In genomic region chr16:70432800-70433455, GRCh38 we compare ENCODE assay signal across 9 cellular contexts. TPM values are rescaled to one million over a fixed set of nuclear protein-coding genes. Genes with fewer than 3 reads are reported as not detected.
DNase-seq lines count a peak whose midpoint lies in the region; ATAC-seq and TF ChIP-seq lines count a peak whose summit lies in the region.
"Had no signal": no experiment of that assay in that cellular context is flagged by ENCODE, and none has a peak within 500 bp of the region (broad histone marks: within the 10 kb centered on the region; RNA-seq: fewer than 3 reads in every experiment).

No MANE protein-coding gene starts in this region.

- H2AFZ ChIP-seq in hepatocyte: no peak overlapping the region

- DNase-seq in natural killer cell treated with Interleukin-12 subunit alpha and Interleukin-12 subunit beta and Interleukin-15 and Interleukin-18, amount 100 ng/mL, for 72 hours (ENCODE audit: low spot score): no peak
- no peak for DNase-seq in natural killer cell
- peak; percentile 29 for DNase-seq in SK-N-DZ (ENCODE audit: low spot score)
- no peak for DNase-seq in hepatocyte (ENCODE audit: low spot score)
- DNase-seq in uterus: no peak
- DNase-seq in NCI-H2107 (lab: John Stamatoyannopoulos, UW): no peak
- DNase-seq: DMS53 had no signal

- peak overlapping the region; percentile 61 for H3K4me2 ChIP-seq in hepatocyte

- H3K36me3 Mint-ChIP-seq in natural killer cell treated with Interleukin-12 subunit alpha and Interleukin-12 subunit beta and Interleukin-15 and Interleukin-18, amount 100 ng/mL, for 72 hours: no peaks in the 10 kb centered on the region
- H3K36me3 Mint-ChIP-seq in natural killer cell: no peaks in the 10 kb centered on the region

- no peak for ATAC-seq in natural killer cell treated with Interleukin-12 subunit alpha and Interleukin-12 subunit beta and Interleukin-15 and Interleukin-18, amount 100 ng/mL, for 72 hours
- ATAC-seq in natural killer cell: no peak
- ATAC-seq in HG03439 (IDR thresholded peaks at IDR 0.05; ENCODE audit: unreplicated experiment): no peak
- no peak for ATAC-seq in GM21515 (IDR thresholded peaks at IDR 0.05; ENCODE audit: unreplicated experiment)

- intact Hi-C loops in natural killer cell (cut with micrococcal nuclease): no loop called here
- intact Hi-C loops in uterus (cut with DNase I; ENCODE audit: low total_unique reads): loop anchor here (10.0 kb wide), 1 partner anchor 48 kb away; no protein-coding TSS in a partner anchor

- no peak for TF ChIP-seq POLR2A in uterus (IDR thresholded peaks at IDR 0.05)

- peak overlapping the region; percentile 68 for H3K27ac ChIP-seq in hepatocyte
- H3K27ac ChIP-seq in uterus: peak overlapping the region; percentile 38 to 77

- H3K27ac Mint-ChIP-seq in natural killer cell treated with Interleukin-12 subunit alpha and Interleukin-12 subunit beta and Interleukin-15 and Interleukin-18, amount 100 ng/mL, for 72 hours: peak overlapping the region; percentile 19 to 25
- peak overlapping the region in 1 of 2 donors; percentile 19 for H3K27ac Mint-ChIP-seq in natural killer cell

- H3K27me3 ChIP-seq in hepatocyte (no peaks in the 10 kb centered on the region), uterus (no peaks in the 10 kb centered on the region)

- H3K4me3 ChIP-seq in hepatocyte (no peak overlapping the region), uterus (no peak overlapping the region)

- WGBS in hepatocyte (ENCODE audit: low lambda C conversion rate, missing lambda C conversion rate): 54% methylated on average over 11 of the region's 11 CpGs

- H3K4me1 ChIP-seq in hepatocyte (ENCODE audit: insufficient read depth): peaks cover 82% of the 10 kb centered on the region
- peaks cover 14 to 47% of the 10 kb centered on the region in 2 donors for H3K4me1 ChIP-seq in uterus

- peaks cover 81% of the 10 kb centered on the region for H3K79me2 ChIP-seq in hepatocyte

- H4K20me1 ChIP-seq in hepatocyte (ENCODE audit: insufficient read depth, poor library complexity, severe bottlenecking): peaks cover 6% of the 10 kb centered on the region

- H3K9me3 ChIP-seq in hepatocyte (ENCODE audit: low read depth) (no peaks in the 10 kb centered on the region), uterus (no peaks in the 10 kb centered on the region)

- H3K4me1 Mint-ChIP-seq in natural killer cell treated with Interleukin-12 subunit alpha and Interleukin-12 subunit beta and Interleukin-15 and Interleukin-18, amount 100 ng/mL, for 72 hours (ENCODE audit: low read depth in 2 of 2): peaks cover 49 to 51% of the 10 kb centered on the region in 2 donors
- peaks cover 51 to 66% of the 10 kb centered on the region in 2 donors for H3K4me1 Mint-ChIP-seq in natural killer cell

- no peak for TF ChIP-seq CTCF in natural killer cell (IDR thresholded peaks at IDR 0.05)
- TF ChIP-seq CTCF in hepatocyte (IDR thresholded peaks at IDR 0.05; ENCODE audit: poor library complexity): no peak
- TF ChIP-seq CTCF in uterus (IDR thresholded peaks at IDR 0.05): no peak

- H3K27me3 Mint-ChIP-seq in natural killer cell treated with Interleukin-12 subunit alpha and Interleukin-12 subunit beta and Interleukin-15 and Interleukin-18, amount 100 ng/mL, for 72 hours: no peaks in the 10 kb centered on the region
- H3K27me3 Mint-ChIP-seq in natural killer cell (ENCODE audit: low read depth in 2 of 2): no peaks in the 10 kb centered on the region

- no peak overlapping the region for H3K4me3 Mint-ChIP-seq in natural killer cell treated with Interleukin-12 subunit alpha and Interleukin-12 subunit beta and Interleukin-15 and Interleukin-18, amount 100 ng/mL, for 72 hours
- no peak overlapping the region for H3K4me3 Mint-ChIP-seq in natural killer cell

- H3K36me3 ChIP-seq in hepatocyte (replicated peaks; ENCODE audit: insufficient read depth, low read depth) (no peaks in the 10 kb centered on the region), uterus (no peaks in the 10 kb centered on the region)

- no peaks in the 10 kb centered on the region for H3K9me3 Mint-ChIP-seq in natural killer cell treated with Interleukin-12 subunit alpha and Interleukin-12 subunit beta and Interleukin-15 and Interleukin-18, amount 100 ng/mL, for 72 hours
- no peaks in the 10 kb centered on the region for H3K9me3 Mint-ChIP-seq in natural killer cell

- no peaks in the 10 kb centered on the region for H3K9me2 ChIP-seq in hepatocyte (replicated peaks; ENCODE audit: insufficient read depth)

RNA-seq across cellular contexts. Expression of gene ST3GAL2, which starts 6.0 kb away (rescaled TPM):
- total RNA-seq in natural killer cell treated with Interleukin-12 subunit alpha and Interleukin-12 subunit beta and Interleukin-15 and Interleukin-18, amount 100 ng/mL, for 72 hours: 10 to 100 TPM; 63.0 to 66.0 TPM
- total RNA-seq in natural killer cell (10 to 100 TPM; 25.9 to 39.1 (median 36.9) TPM), hepatocyte (24.2 and 29.2 TPM in 2 replicates), uterus (10 to 100 TPM in 2 of 4 donors, 1 to 10 TPM in 2; 6.2 to 57.9 (median 27.5) TPM)
- 31.8 and 44.0 TPM in 2 replicates for polyA plus RNA-seq in SK-N-DZ (2014; cell fraction: cytosol; rRNA removed)
- 12.1 and 15.1 TPM in 2 replicates for polyA plus RNA-seq in SK-N-DZ (2014; cell fraction: nucleus; rRNA removed)
- polyA plus RNA-seq in hepatocyte: 20.8 and 25.6 TPM in 2 replicates

RNA-seq across cellular contexts. Expression of gene FCSK, which starts 21.5 kb away (rescaled TPM):
- total RNA-seq in natural killer cell treated with Interleukin-12 subunit alpha and Interleukin-12 subunit beta and Interleukin-15 and Interleukin-18, amount 100 ng/mL, for 72 hours: 10 to 100 TPM; 19.4 to 35.2 TPM
- total RNA-seq in natural killer cell: 10 to 100 TPM; 28.5 to 33.0 (median 29.6) TPM
- polyA plus RNA-seq in SK-N-DZ (2014; cell fraction: cytosol; rRNA removed): 5.6 and 8.2 TPM in 2 replicates
- 34.9 and 44.3 TPM in 2 replicates for polyA plus RNA-seq in SK-N-DZ (2014; cell fraction: nucleus; rRNA removed)
- total RNA-seq in hepatocyte: 13.3 and 25.9 TPM in 2 replicates
- polyA plus RNA-seq in hepatocyte: 12.1 and 15.7 TPM in 2 replicates
- total RNA-seq in uterus: 10 to 100 TPM; 12.1 to 65.3 (median 22.9) TPM
